Comparison of ENCODE assay signal across 8 cellular contexts in genomic region chr4:169611991-169612868, GRCh38.
A peak's percentile ranks its signal among the peaks of the same experiment; 100 is the strongest.
DNase-seq lines count a peak whose midpoint lies in the region; ATAC-seq lines count a peak whose summit lies in the region.

A gene with protein sequence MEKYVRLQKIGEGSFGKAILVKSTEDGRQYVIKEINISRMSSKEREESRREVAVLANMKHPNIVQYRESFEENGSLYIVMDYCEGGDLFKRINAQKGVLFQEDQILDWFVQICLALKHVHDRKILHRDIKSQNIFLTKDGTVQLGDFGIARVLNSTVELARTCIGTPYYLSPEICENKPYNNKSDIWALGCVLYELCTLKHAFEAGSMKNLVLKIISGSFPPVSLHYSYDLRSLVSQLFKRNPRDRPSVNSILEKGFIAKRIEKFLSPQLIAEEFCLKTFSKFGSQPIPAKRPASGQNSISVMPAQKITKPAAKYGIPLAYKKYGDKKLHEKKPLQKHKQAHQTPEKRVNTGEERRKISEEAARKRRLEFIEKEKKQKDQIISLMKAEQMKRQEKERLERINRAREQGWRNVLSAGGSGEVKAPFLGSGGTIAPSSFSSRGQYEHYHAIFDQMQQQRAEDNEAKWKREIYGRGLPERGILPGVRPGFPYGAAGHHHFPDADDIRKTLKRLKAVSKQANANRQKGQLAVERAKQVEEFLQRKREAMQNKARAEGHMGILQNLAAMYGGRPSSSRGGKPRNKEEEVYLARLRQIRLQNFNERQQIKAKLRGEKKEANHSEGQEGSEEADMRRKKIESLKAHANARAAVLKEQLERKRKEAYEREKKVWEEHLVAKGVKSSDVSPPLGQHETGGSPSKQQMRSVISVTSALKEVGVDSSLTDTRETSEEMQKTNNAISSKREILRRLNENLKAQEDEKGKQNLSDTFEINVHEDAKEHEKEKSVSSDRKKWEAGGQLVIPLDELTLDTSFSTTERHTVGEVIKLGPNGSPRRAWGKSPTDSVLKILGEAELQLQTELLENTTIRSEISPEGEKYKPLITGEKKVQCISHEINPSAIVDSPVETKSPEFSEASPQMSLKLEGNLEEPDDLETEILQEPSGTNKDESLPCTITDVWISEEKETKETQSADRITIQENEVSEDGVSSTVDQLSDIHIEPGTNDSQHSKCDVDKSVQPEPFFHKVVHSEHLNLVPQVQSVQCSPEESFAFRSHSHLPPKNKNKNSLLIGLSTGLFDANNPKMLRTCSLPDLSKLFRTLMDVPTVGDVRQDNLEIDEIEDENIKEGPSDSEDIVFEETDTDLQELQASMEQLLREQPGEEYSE (N-terminal part only) (minus strand): TSS chr4:169612583. CDS start chr4:169602630, 9,953 bp downstream.

- H3K27ac ChIP-seq in caudate nucleus (ENCODE audit: low read depth, low read length), result peak within 1 kb of the TSS; percentile 97

- DNase-seq in AG08396 (ENCODE audit: low spot score) (peak; percentile 91), NCI-H345 treated with DMSO at 0.1 percent for 48 hours (lab: John Stamatoyannopoulos, UW; ENCODE audit: unreplicated experiment) (peak; percentile 59), caudate nucleus (lab: John Stamatoyannopoulos, UW) (peak; percentile 15 to 96 (median 85)), islet precursor cell (peak; percentile 93)
- peak; percentile 67 to 78 (median 75) for DNase-seq in activated CD4-positive, CD25-positive, alpha-beta regulatory T cell (lab: John Stamatoyannopoulos, UW)
- DNase-seq in stimulated activated CD4-positive, alpha-beta T cell treated with anti-CD3 and anti-CD28 coated beads, Interleukin-12 subunit alpha, Interleukin-12 subunit beta, amount 100 ng/mL, for 48 hours (ENCODE audit: low read depth in 2 of 3, low spot score in 1 of 3), result peak; percentile 71 to 88 (median 78)

- ATAC-seq in GM19025 (IDR thresholded peaks at IDR 0.05; ENCODE audit: low read depth, unreplicated experiment) (peak; percentile 95), HG03280 (IDR thresholded peaks at IDR 0.05; ENCODE audit: unreplicated experiment) (peak; percentile 91)

Comparison
In these comparisons a context has a peak if more than half of its experiments do, and no peak if none do; other contexts are left out.
1. Peak in every context shown above with its lines: DNase-seq, ATAC-seq and H3K27ac ChIP-seq.